ENCODE assay signal across 13 cellular contexts in genomic region chr5:7321724-7322123, GRCh38.
DNase-seq lines count a peak whose midpoint lies in the region; ATAC-seq, FAIRE-seq and TF ChIP-seq lines count a peak whose summit lies in the region.
"Had no signal": no experiment of that assay in that cellular context is flagged by ENCODE, and none has a peak within 500 bp of the region (broad histone marks: within the 10 kb centered on the region; RNA-seq: fewer than 3 reads in every experiment).

No MANE protein-coding gene starts in this region.

- H3K4me3 ChIP-seq in bronchial epithelial cell (ENCODE audit: low read depth, low read length) (no peak overlapping the region), left lung (no peak overlapping the region), endodermal cell (ENCODE audit: low read length) (no peak overlapping the region)
- H3K4me3 ChIP-seq: colonic mucosa, thyroid gland had no signal

- WGBS in endodermal cell (ENCODE audit: insufficient coverage in 1 of 2, insufficient read length in 1 of 2), 2 experiments, result 92 to 96% methylated on average over 2 of the region's 2 CpGs

- intact Hi-C loops in left lung (cut with DNase I), result no loop called here

- TF ChIP-seq CTCF in bronchial epithelial cell (IDR thresholded peaks at IDR 0.05; ENCODE audit: insufficient read depth, low read length, severe bottlenecking) (no peak), left lung (IDR thresholded peaks at IDR 0.05) (no peak), endodermal cell (conservative IDR thresholded peaks at IDR 0.05) (no peak)

- DNase-seq in HK-2 (ENCODE audit: unreplicated experiment) (peak; percentile 8), bronchial epithelial cell (ENCODE audit: low read depth) (peak; percentile 26), left lung (no peak), NCI-H2081 treated with DMSO at 0.1 percent for 48 hours (lab: John Stamatoyannopoulos, UW) (no peak), NCI-H2107 (lab: John Stamatoyannopoulos, UW) (no peak), endodermal cell (no peak)
- DNase-seq: colonic mucosa, left cardiac atrium, T1000, thyroid gland had no signal

- H3K9me3 Mint-ChIP-seq in endodermal cell, result no peaks in the 10 kb centered on the region
- H3K9me3 Mint-ChIP-seq: activated naive CD4-positive, alpha-beta T cell treated with anti-CD3 and anti-CD28 coated beads, Interleukin-2, amount 50 U/mL, for 24 hours; neural crest cell had no signal

- ATAC-seq in left lung (peak; percentile 70), GM21423 (IDR thresholded peaks at IDR 0.05; ENCODE audit: unreplicated experiment) (no peak)

- H3K4me1 ChIP-seq in left lung (no peaks in the 10 kb centered on the region), endodermal cell (ENCODE audit: control insufficient read depth, insufficient read depth, low read length) (no peaks in the 10 kb centered on the region)
- H3K4me1 ChIP-seq: colonic mucosa, thyroid gland had no signal

- no peaks in the 10 kb centered on the region for H3K27me3 Mint-ChIP-seq in endodermal cell (ENCODE audit: insufficient read depth)

- H3K4me3 Mint-ChIP-seq in endodermal cell, result no peak overlapping the region
- H3K4me3 Mint-ChIP-seq: activated naive CD4-positive, alpha-beta T cell treated with anti-CD3 and anti-CD28 coated beads, Interleukin-2, amount 50 U/mL, for 24 hours; neural crest cell had no signal

- H3K27me3 ChIP-seq in bronchial epithelial cell (ENCODE audit: control insufficient read depth, insufficient read depth, low read length), result no peaks in the 10 kb centered on the region
- H3K27me3 ChIP-seq in left lung, result no peaks in the 10 kb centered on the region
- H3K27me3 ChIP-seq in endodermal cell (ENCODE audit: control insufficient read depth, insufficient read depth, low read length, poor library complexity, severe bottlenecking), result no peaks in the 10 kb centered on the region
- H3K27me3 ChIP-seq: colonic mucosa, thyroid gland had no signal

- no peaks in the 10 kb centered on the region for H3K36me3 Mint-ChIP-seq in endodermal cell (ENCODE audit: low read depth)
- H3K36me3 Mint-ChIP-seq: activated naive CD4-positive, alpha-beta T cell treated with anti-CD3 and anti-CD28 coated beads, Interleukin-2, amount 50 U/mL, for 24 hours had no signal

- peaks cover 11% of the 10 kb centered on the region for H3K4me1 Mint-ChIP-seq in endodermal cell
- H3K4me1 Mint-ChIP-seq: activated naive CD4-positive, alpha-beta T cell treated with anti-CD3 and anti-CD28 coated beads, Interleukin-2, amount 50 U/mL, for 24 hours had no signal

- no peak overlapping the region for H3K9ac ChIP-seq in endodermal cell (ENCODE audit: extremely low read depth, low read length, poor library complexity, severe bottlenecking)

- H3K36me3 ChIP-seq in bronchial epithelial cell (ENCODE audit: control insufficient read depth, insufficient read depth, low read length), result no peaks in the 10 kb centered on the region
- H3K36me3 ChIP-seq in left lung, result no peaks in the 10 kb centered on the region
- no peaks in the 10 kb centered on the region for H3K36me3 ChIP-seq in endodermal cell (ENCODE audit: control insufficient read depth, insufficient read depth, low read length)
- H3K36me3 ChIP-seq: colonic mucosa, thyroid gland had no signal

- H3K9me3 ChIP-seq in left lung (no peaks in the 10 kb centered on the region), endodermal cell (ENCODE audit: control insufficient read depth, low read length) (no peaks in the 10 kb centered on the region)
- H3K9me3 ChIP-seq: colonic mucosa, thyroid gland had no signal

- no peak overlapping the region for H3K27ac Mint-ChIP-seq in endodermal cell
- H3K27ac Mint-ChIP-seq: activated naive CD4-positive, alpha-beta T cell treated with anti-CD3 and anti-CD28 coated beads, Interleukin-2, amount 50 U/mL, for 24 hours had no signal

- FAIRE-seq in bronchial epithelial cell (lab: Jason Lieb, UNC), result peak; percentile 47

- H3K27ac ChIP-seq in left lung (no peak overlapping the region), endodermal cell (ENCODE audit: low read depth, low read length) (no peak overlapping the region)
- H3K27ac ChIP-seq: colonic mucosa, thyroid gland had no signal

Comparison
In these comparisons a context has a peak if more than half of its experiments do, and no peak if none do; other contexts are left out.
1. DNase-seq: peak in HK-2 (single experiment) and bronchial epithelial cell (single experiment); none in left lung (0 of 2), NCI-H2081 treated with DMSO at 0.1 percent for 48 hours (single experiment), NCI-H2107 (single experiment) and endodermal cell (single experiment).